In genomic region chr1:186736971-186737685, GRCh38 we compare ENCODE assay signal across 32 cellular contexts. TPM values are rescaled to one million over a fixed set of nuclear protein-coding genes. Genes with fewer than 3 reads are reported as not detected.
"Had no signal": no experiment of that assay in that cellular context is flagged by ENCODE, and none has a peak within 500 bp of the region (broad histone marks: within the 10 kb centered on the region; RNA-seq: fewer than 3 reads in every experiment).

No MANE protein-coding gene starts in this region.

- DNase-seq: activated B cell treated with CpG ODN at 0.5 μM for 24 hours; activated CD4-positive, alpha-beta memory T cell treated with anti-CD3 and anti-CD28 coated beads, Interleukin-2, amount 10 ng/mL, durations not matched to agents 7 days and 5 days; activated CD4-positive, alpha-beta T cell treated with anti-CD3 and anti-CD28 coated beads for 4 hours; activated CD4-positive, alpha-beta T cell treated with anti-CD3 and anti-CD28 coated beads, Interleukin-2, amount 50 U/mL, for 1 hour; activated CD4-positive, CD25-positive, alpha-beta regulatory T cell treated with anti-CD3 and anti-CD28 coated beads, Interleukin-2, amount 50 U/mL, for 72 hours; activated CD8-positive, alpha-beta memory T cell treated with anti-CD3 and anti-CD28 coated beads for 24 hours; activated CD8-positive, alpha-beta memory T cell treated with anti-CD3 and anti-CD28 coated beads, Interleukin-2, amount 10 ng/mL, durations not matched to agents 7 days and 5 days; activated CD8-positive, alpha-beta memory T cell treated with anti-CD3 and anti-CD28 coated beads, Interleukin-2, amount 50 U/mL, for 48 hours; activated effector memory CD4-positive, alpha-beta T cell treated with anti-CD3 and anti-CD28 coated beads, Interleukin-2, amount 50 U/mL, for 16 hours; activated naive CD4-positive, alpha-beta T cell; activated naive CD4-positive, alpha-beta T cell treated with anti-CD3 and anti-CD28 coated beads, Interleukin-2, amount 50 U/mL, for 16 hours; activated naive CD8-positive, alpha-beta T cell treated with anti-CD3 and anti-CD28 coated beads for 36 hours; activated T-cell treated with anti-CD3 and anti-CD28 coated beads, Interleukin-2, amount 50 U/mL, for 48 hours; amniotic stem cell; aorta; brain microvascular endothelial cell; Kasumi-1; MG63; NCI-H1048; NCI-H1436 treated with DMSO at 0.1 percent for 48 hours; NCI-H1694 treated with DMSO at 0.1 percent for 48 hours; NCI-H2029; NCI-H345; NCI-H524 treated with DMSO at 0.1 percent for 48 hours; Peyer's patch; Right ventricle myocardium superior; RPMI8226; SW 1271; T-helper 1 cell; T-helper 2 cell; T-helper 9 cell had no signal

- H3K36me3 ChIP-seq: brain microvascular endothelial cell, MG63, Peyer's patch had no signal

- ATAC-seq: activated CD8-positive, alpha-beta memory T cell treated with anti-CD3 and anti-CD28 coated beads, Interleukin-2, amount 10 ng/mL, durations not matched to agents 7 days and 5 days had no signal

- H3K9me3 ChIP-seq: MG63, Peyer's patch had no signal

- H3K4me3 ChIP-seq: MG63, Peyer's patch had no signal

- H3K27me3 ChIP-seq: brain microvascular endothelial cell, MG63, Peyer's patch had no signal

- H3K4me1 ChIP-seq: Peyer's patch had no signal

- H3K27ac ChIP-seq: brain microvascular endothelial cell, Peyer's patch, VCaP had no signal

RNA-seq across cellular contexts. Expression of gene PTGS2, which starts 56.9 kb away (rescaled TPM):
- total RNA-seq: activated B cell treated with CpG ODN at 0.5 μM for 24 hours had no signal
